In the genomic region with DNA sequence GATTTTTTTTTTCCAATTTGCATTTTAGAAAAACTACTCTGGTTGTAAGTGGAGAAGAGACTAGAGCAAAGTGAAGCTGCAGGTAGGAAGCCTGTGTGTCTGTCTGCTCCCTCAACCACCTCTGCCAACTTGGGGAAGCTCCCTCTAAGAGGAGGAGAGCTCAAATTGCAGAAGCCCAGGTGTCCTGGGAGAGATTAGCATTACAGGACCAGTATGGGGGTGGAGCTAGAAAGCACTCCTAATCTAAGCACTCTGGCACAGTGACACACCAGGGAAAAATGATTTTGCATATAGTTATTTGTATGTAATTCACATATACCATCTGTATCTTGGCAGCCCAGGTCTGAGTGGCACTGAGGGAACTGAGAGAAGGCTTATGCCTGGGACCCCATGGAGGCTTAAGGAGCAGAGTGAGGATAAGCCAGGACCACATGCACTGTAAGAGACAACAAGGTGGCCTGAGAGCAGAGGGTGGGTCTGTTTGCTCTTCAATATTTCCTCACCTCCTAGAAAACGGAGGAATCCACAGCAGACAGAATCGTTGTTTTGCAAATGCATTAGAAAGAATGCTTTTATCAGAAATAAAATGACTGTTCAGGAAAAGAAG, we compare ENCODE assay signal across 33 cellular contexts. TPM values are rescaled to one million over a fixed set of nuclear protein-coding genes. Genes with fewer than 3 reads are reported as not detected.
A peak's percentile ranks its signal among the peaks of the same experiment; 100 is the strongest.
DNase-seq lines count a peak whose midpoint lies in the region; ATAC-seq, FAIRE-seq and TF ChIP-seq lines count a peak whose summit lies in the region.
"Had no signal": no experiment of that assay in that cellular context is flagged by ENCODE, and none has a peak within 500 bp of the region (broad histone marks: within the 10 kb centered on the region; RNA-seq: fewer than 3 reads in every experiment).

No MANE protein-coding gene starts in this region.

- H3K9me1 ChIP-seq in K562 (ENCODE audit: control insufficient read depth, insufficient read depth, low read length): no peaks in the 10 kb centered on the region

- H3K27ac ChIP-seq in K562 (ENCODE audit: extremely low read depth, low read depth, low read length): no peak overlapping the region
- H3K27ac ChIP-seq in trophoblast cell (ENCODE audit: low read depth, low read length): no peak overlapping the region
- H3K27ac ChIP-seq in lower lobe of right lung: no peak overlapping the region
- H3K27ac ChIP-seq: 22Rv1, epithelial cell of prostate, GM23248, vagina had no signal

- H3K27me3 ChIP-seq in K562 (ENCODE audit: control insufficient read depth in 2 of 2, insufficient read depth in 2 of 2, low read length in 2 of 2) (peaks cover 0 to 4% of the 10 kb centered on the region in 2 experiments; a peak in 1 of 5 replicates), trophoblast cell (ENCODE audit: insufficient read depth, low read length) (no peaks in the 10 kb centered on the region), lower lobe of right lung (ENCODE audit: low read depth) (no peaks in the 10 kb centered on the region)
- H3K27me3 ChIP-seq: testis, vagina had no signal

- H3K9ac ChIP-seq in K562 (ENCODE audit: insufficient read depth in 1 of 2, low read depth in 2 of 2, low read length in 2 of 2) (no peak overlapping the region), trophoblast cell (ENCODE audit: low read length) (no peak overlapping the region)
- H3K9ac ChIP-seq: GM23248 had no signal

- H3K9me3 ChIP-seq in K562 (replicated peaks; ENCODE audit: control insufficient read depth, insufficient read depth, low read depth, low read length) (no peaks in the 10 kb centered on the region), trophoblast cell (ENCODE audit: insufficient read depth, low read depth, low read length) (peaks cover 2% of the 10 kb centered on the region), lower lobe of right lung (no peaks in the 10 kb centered on the region)
- H3K9me3 ChIP-seq: testis, vagina had no signal

- H3K4me3 ChIP-seq in K562 (no peak overlapping the region), trophoblast cell (ENCODE audit: low read depth, low read length) (no peak overlapping the region), lower lobe of right lung (no peak overlapping the region)
- H3K4me3 ChIP-seq: GM12878, GM23248, testis, vagina had no signal

- no peak for TF ChIP-seq RAD21 in K562 (CRISPR knock-in tag; conservative IDR thresholded peaks at IDR 0.05 in 1 of 2, IDR thresholded peaks at IDR 0.05 in 1 of 2)

- no peak overlapping the region for H2BK12ac ChIP-seq in trophoblast cell (ENCODE audit: low read length)

- peak; percentile 62 for ATAC-seq in K562
- no peak for ATAC-seq in lower lobe of right lung
- ATAC-seq in HG03378 (IDR thresholded peaks at IDR 0.05; ENCODE audit: unreplicated experiment): no peak
- ATAC-seq: activated CD8-positive, alpha-beta T cell treated with anti-CD3 and anti-CD28 coated beads for 36 hours; activated naive CD4-positive, alpha-beta T cell treated with anti-CD3 and anti-CD28 coated beads, Interleukin-2, amount 50 U/mL, for 72 hours; GM12878; natural killer cell; stimulated activated naive CD8-positive, alpha-beta T cell treated with anti-CD3 and anti-CD28 coated beads, Interleukin-15, Interleukin-2, amounts not matched to agents 100 U/mL and 50 U/mL, for 24 hours; T-cell had no signal

- intact Hi-C loops in K562 (cut with micrococcal nuclease): no loop called here
- intact Hi-C loops in lower lobe of right lung (cut with DNase I): no loop called here

- no peak overlapping the region for H3K23ac ChIP-seq in trophoblast cell (ENCODE audit: low read length)

- no peak overlapping the region for H4K12ac ChIP-seq in trophoblast cell (ENCODE audit: low read depth, low read length)

- H2BK120ac ChIP-seq in trophoblast cell (ENCODE audit: insufficient read depth, low read length, poor library complexity): no peak overlapping the region

- no peak overlapping the region for H2AK5ac ChIP-seq in trophoblast cell (ENCODE audit: low read length)

- H2BK5ac ChIP-seq in trophoblast cell (ENCODE audit: low read depth, low read length, poor library complexity): no peak overlapping the region

- H3K79me2 ChIP-seq in K562 (ENCODE audit: control insufficient read depth, insufficient read depth, low read length): no peaks in the 10 kb centered on the region
- no peaks in the 10 kb centered on the region for H3K79me2 ChIP-seq in trophoblast cell (ENCODE audit: control insufficient read depth, insufficient read depth, low read length, poor library complexity)

- TF ChIP-seq POLR2A in K562 (conservative IDR thresholded peaks at IDR 0.05): no peak

- CTCF ChIA-PET in K562 (lab: Yijun Ruan, JAX; ENCODE audit: low intra/inter-chr PET ratio): interaction anchor here (0.7 kb wide), 1 partner anchor 25 kb away, joined by 3 read pairs; no protein-coding TSS in a partner anchor

- TF ChIP-seq EP300 in K562 (IDR thresholded peaks at IDR 0.05; ENCODE audit: low read length): no peak

- DNase-seq in NCI-H1436 (lab: John Stamatoyannopoulos, UW) (peak; percentile 11), NCI-H1436 treated with DMSO at 0.1 percent for 48 hours (lab: John Stamatoyannopoulos, UW) (no peak), NCI-H524 (lab: John Stamatoyannopoulos, UW) (peak; percentile 50 to 91), K562 (ENCODE audit: extremely low read depth in 1 of 4, low spot score in 3 of 4) (peak in 1 of 4 experiments; percentile 38), trophoblast cell (peak; percentile 51 to 80), HCEC 1CT (no peak), lower lobe of right lung (no peak)
- DNase-seq: activated CD4-positive, alpha-beta T cell treated with anti-CD3 and anti-CD28 coated beads for 1 hour; activated CD8-positive, alpha-beta T cell treated with anti-CD3 and anti-CD28 coated beads for 36 hours; anterior cingulate cortex; Calu3; GM23248; natural killer cell; NCI-H345; RPMI8226; stimulated activated naive CD8-positive, alpha-beta T cell treated with anti-CD3 and anti-CD28 coated beads, Interleukin-15, Interleukin-2, amounts not matched to agents 100 U/mL and 50 U/mL, for 24 hours; T-cell; testis had no signal

- H4K91ac ChIP-seq in trophoblast cell (ENCODE audit: low read depth, low read length): no peak overlapping the region

- no peak for FAIRE-seq in K562 (lab: Jason Lieb, UNC)
- FAIRE-seq: GM12878, islet of Langerhans, TTC549 had no signal

- 0% methylated on average over 2 of the region's 2 CpGs for WGBS in K562 (ENCODE audit: insufficient coverage, low coverage, missing lambda C conversion rate)
- no CpG with 5 or more reads among the region's 2 CpGs for WGBS in trophoblast cell (ENCODE audit: extremely low coverage, insufficient coverage, insufficient read length)

- H4K20me1 ChIP-seq in K562 (replicated peaks; ENCODE audit: control insufficient read depth, insufficient read depth, low read length): no peaks in the 10 kb centered on the region

- H3K36me3 ChIP-seq in K562 (ENCODE audit: control insufficient read depth, insufficient read depth, low read length) (no peaks in the 10 kb centered on the region), trophoblast cell (ENCODE audit: control insufficient read depth in 1 of 2, insufficient read depth in 2 of 2, low read length in 2 of 2) (no peaks in the 10 kb centered on the region), lower lobe of right lung (no peaks in the 10 kb centered on the region)
- H3K36me3 ChIP-seq: vagina had no signal

- peaks cover 0 to 7% of the 10 kb centered on the region in 2 experiments; a peak in 2 of 5 replicates for H3K4me1 ChIP-seq in K562 (replicated peaks in 1 of 2; ENCODE audit: control insufficient read depth in 2 of 2, insufficient read depth in 2 of 2, low read length in 2 of 2)
- H3K4me1 ChIP-seq in trophoblast cell (ENCODE audit: control insufficient read depth in 1 of 2, insufficient read depth in 2 of 2, low read length in 2 of 2): peaks cover 0 to 2% of the 10 kb centered on the region in 2 experiments
- H3K4me1 ChIP-seq in lower lobe of right lung: no peaks in the 10 kb centered on the region
- H3K4me1 ChIP-seq: vagina had no signal

- TF ChIP-seq CTCF in K562 (IDR thresholded peaks at IDR 0.05 in 2 of 3, conservative IDR thresholded peaks at IDR 0.05 in 1 of 3; ENCODE audit: insufficient read depth in 2 of 3, low read depth in 1 of 3, low read length in 3 of 3): no peak
- TF ChIP-seq CTCF in lower lobe of right lung (IDR thresholded peaks at IDR 0.05): no peak

- no peak overlapping the region for H3K14ac ChIP-seq in trophoblast cell (ENCODE audit: low read length)

- H3K18ac ChIP-seq in trophoblast cell (ENCODE audit: low read length): no peak overlapping the region

- POLR2A ChIA-PET in K562 (lab: Yijun Ruan, JAX): no interaction called here

- no peak overlapping the region for H3K4ac ChIP-seq in trophoblast cell (ENCODE audit: low read depth, low read length)

- H2AFZ ChIP-seq in K562 (ENCODE audit: low read depth, low read length): no peak overlapping the region
- H2AFZ ChIP-seq in trophoblast cell (ENCODE audit: insufficient read depth, low read length, poor library complexity): no peak overlapping the region
- H2AFZ ChIP-seq: GM23248 had no signal

- no peaks in the 10 kb centered on the region for H3K79me1 ChIP-seq in trophoblast cell (ENCODE audit: low read length)

- no peak overlapping the region for H4K8ac ChIP-seq in trophoblast cell (ENCODE audit: low read depth, low read length)

- no peak overlapping the region for H3K4me2 ChIP-seq in K562 (ENCODE audit: insufficient read depth, low read length)
- no peak overlapping the region for H3K4me2 ChIP-seq in trophoblast cell (ENCODE audit: low read length)

- in situ Hi-C loops in K562 (cut with MboI): no loop called here

- BruUV-seq in K562 (replicated peaks; lab: Mats Ljungman, UMichigan): no TSS peak

RNA-seq across cellular contexts. Expression of a gene that starts 13.6 kb away (rescaled TPM):
- total RNA-seq in K562 (2011; cell fraction: chromatin; rRNA removed; ENCODE audit: low replicate concordance): not detected in 2 replicates
- total RNA-seq in K562 (2011; cell fraction: nucleolus; rRNA removed): not detected in 2 replicates
- not detected in 2 replicates for total RNA-seq in K562 (2011; cell fraction: nucleoplasm; rRNA removed)
- total RNA-seq in K562 (2014; rRNA removed): 0.12 TPM in 1 of 2 replicates, not detected in the other
- total RNA-seq in K562 (2014; rRNA removed; fragmentation: Illumina TruSeq; extraction: Trizol): 0.11 TPM in 1 of 2 replicates, not detected in the other
- 0.14 TPM in 1 of 2 replicates, not detected in the other for total RNA-seq in K562 (2015; rRNA removed; fragmentation: Illumina TruSeq; extraction: Trizol)
- total RNA-seq in K562 (2021): not detected in 2 replicates
- polyA plus RNA-seq in K562 (2011; rRNA removed): 0.15 TPM in 1 of 2 replicates, not detected in the other
- 0.04 and 0.06 TPM in 2 replicates for polyA plus RNA-seq in K562 (2011; cell fraction: cytosol; rRNA removed)
- not detected in 2 replicates for polyA plus RNA-seq in K562 (2011; cell fraction: nucleus; rRNA removed)
- polyA plus RNA-seq in K562 (2012): not detected in 2 replicates
- polyA plus RNA-seq in K562 (2014; fragmentation: Illumina TruSeq; extraction: Trizol): 0.12 TPM in 1 of 2 replicates, not detected in the other
- polyA plus RNA-seq in K562 (2014; fragmentation: Nextera tagmentation; extraction: Ambion mirVana): under 1 TPM; 0.18 to 0.24 TPM
- 0.08 and 0.13 TPM in 2 replicates for polyA plus RNA-seq in K562 (2014; rRNA removed)
- polyA minus RNA-seq in K562 (2011; rRNA and poly(A)+ RNA removed): not detected in 2 replicates
- not detected in 2 replicates for polyA minus RNA-seq in K562 (2011; cell fraction: cytosol; rRNA and poly(A)+ RNA removed)
- polyA minus RNA-seq in K562 (2011; cell fraction: nucleus; rRNA and poly(A)+ RNA removed): not detected in 2 replicates
- polyA plus RNA-seq in trophoblast cell (2013): 0.10 and 0.21 TPM in 2 replicates
- total RNA-seq in lower lobe of right lung: 4.8 TPM
- total RNA-seq: activated CD8-positive, alpha-beta T cell treated with anti-CD3 and anti-CD28 coated beads for 36 hours; activated naive CD4-positive, alpha-beta T cell treated with anti-CD3 and anti-CD28 coated beads, Interleukin-2, amount 50 U/mL, for 72 hours; activated T-helper 2 cell treated with anti-CD3 and anti-CD28 coated beads, Interferon-gamma antibody, Interleukin-2, Interleukin-4, amounts not matched to agents 10 μg/mL and 5 μg/mL and 100 μg/mL, durations not matched to agents 14 hours and 24 hours and 36 hours; bronchial epithelial cell; Calu3; GM12878; MCF 10A; natural killer cell; osteoblast; T-cell; vagina had no signal
- polyA plus RNA-seq: CD14-positive monocyte, GM12878, GM23248 had no signal

RNA-seq across cellular contexts. Expression of a gene that starts 54.0 kb away (rescaled TPM):
- total RNA-seq in K562 (2011; cell fraction: chromatin; rRNA removed; ENCODE audit: low replicate concordance): not detected in 2 replicates
- total RNA-seq in K562 (2011; cell fraction: nucleolus; rRNA removed): not detected in 2 replicates
- not detected in 2 replicates for total RNA-seq in K562 (2011; cell fraction: nucleoplasm; rRNA removed)
- total RNA-seq in K562 (2014; rRNA removed): not detected in 2 replicates
- not detected in 2 replicates for total RNA-seq in K562 (2014; rRNA removed; fragmentation: Illumina TruSeq; extraction: Trizol)
- not detected in 2 replicates for total RNA-seq in K562 (2015; rRNA removed; fragmentation: Illumina TruSeq; extraction: Trizol)
- 0.42 and 0.45 TPM in 2 replicates for total RNA-seq in K562 (2021)
- polyA plus RNA-seq in K562 (2011; rRNA removed): not detected in 2 replicates
- polyA plus RNA-seq in K562 (2011; cell fraction: cytosol; rRNA removed): not detected in 2 replicates
- polyA plus RNA-seq in K562 (2011; cell fraction: nucleus; rRNA removed): not detected in 2 replicates
- polyA plus RNA-seq in K562 (2012): not detected in 2 replicates
- polyA plus RNA-seq in K562 (2014; fragmentation: Illumina TruSeq; extraction: Trizol): not detected in 2 replicates
- not detected for polyA plus RNA-seq in K562 (2014; fragmentation: Nextera tagmentation; extraction: Ambion mirVana)
- polyA plus RNA-seq in K562 (2014; rRNA removed): not detected in 2 replicates
- not detected in 2 replicates for polyA minus RNA-seq in K562 (2011; rRNA and poly(A)+ RNA removed)
- not detected in 2 replicates for polyA minus RNA-seq in K562 (2011; cell fraction: cytosol; rRNA and poly(A)+ RNA removed)
- polyA minus RNA-seq in K562 (2011; cell fraction: nucleus; rRNA and poly(A)+ RNA removed): not detected in 2 replicates
- 0.15 and 0.21 TPM in 2 replicates for polyA plus RNA-seq in trophoblast cell (2013)
- 22.2 TPM for total RNA-seq in lower lobe of right lung
- total RNA-seq: activated CD8-positive, alpha-beta T cell treated with anti-CD3 and anti-CD28 coated beads for 36 hours; activated naive CD4-positive, alpha-beta T cell treated with anti-CD3 and anti-CD28 coated beads, Interleukin-2, amount 50 U/mL, for 72 hours; activated T-helper 2 cell treated with anti-CD3 and anti-CD28 coated beads, Interferon-gamma antibody, Interleukin-2, Interleukin-4, amounts not matched to agents 10 μg/mL and 5 μg/mL and 100 μg/mL, durations not matched to agents 14 hours and 24 hours and 36 hours; bronchial epithelial cell; Calu3; MCF 10A; natural killer cell; osteoblast; SK-MEL-5; skeletal muscle tissue had no signal
- polyA plus RNA-seq: CD14-positive monocyte, GM12878 had no signal

Comparison
In these comparisons a context has a peak if more than half of its experiments do, and no peak if none do; other contexts are left out.
1. DNase-seq: peak in NCI-H1436 (single experiment), NCI-H524 (2 of 2) and trophoblast cell (2 of 2); none in NCI-H1436 treated with DMSO at 0.1 percent for 48 hours (single experiment), HCEC 1CT (single experiment) and lower lobe of right lung (single experiment).
2. RNA of a gene that starts 54.0 kb away (total RNA-seq): 22.2 TPM in lower lobe of right lung (single experiment); 0.42 to 0.45 TPM in K562; every median in the first group is over 10 times any median in the second.